ENCODE assay signal across 25 cellular contexts in the genomic region with DNA sequence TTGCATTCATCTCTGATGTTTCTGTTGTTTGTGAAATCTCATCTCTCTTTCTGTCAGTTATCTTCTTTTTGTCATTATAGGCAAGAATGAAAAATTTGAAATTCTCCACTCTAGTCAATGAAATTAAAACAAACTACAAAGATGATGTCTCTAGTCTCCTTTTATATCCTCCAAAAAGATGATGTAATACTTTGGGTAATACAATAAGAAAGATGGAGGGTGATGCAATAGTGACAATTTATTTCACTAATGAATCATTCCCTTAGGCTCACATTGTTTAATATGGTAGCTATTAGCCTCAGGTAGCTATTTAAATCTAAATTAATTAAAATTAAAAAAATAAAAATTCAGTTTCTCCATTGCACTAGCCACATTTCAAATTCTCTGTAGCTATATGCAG.
A peak's percentile ranks its signal among the peaks of the same experiment; 100 is the strongest.
DNase-seq lines count a peak whose midpoint lies in the region; ATAC-seq and TF ChIP-seq lines count a peak whose summit lies in the region.
"Had no signal": no experiment of that assay in that cellular context is flagged by ENCODE, and none has a peak within 500 bp of the region (broad histone marks: within the 10 kb centered on the region; RNA-seq: fewer than 3 reads in every experiment).

No MANE protein-coding gene starts in this region.

- H3K9me3 Mint-ChIP-seq in activated naive CD8-positive, alpha-beta T cell treated with anti-CD3 and anti-CD28 coated beads, Interleukin-2, amount 50 U/mL, for 24 hours = peaks cover 4% of the 10 kb centered on the region
- H3K9me3 Mint-ChIP-seq in activated naive CD4-positive, alpha-beta T cell treated with anti-CD3 and anti-CD28 coated beads, Interleukin-2, amount 10 ng/mL, durations not matched to agents 7 days and 5 days = no peaks in the 10 kb centered on the region
- H3K9me3 Mint-ChIP-seq: activated T-cell treated with anti-CD3 and anti-CD28 coated beads, Interleukin-2, amount 50 U/mL, for 4 hours had no signal

- H3K4me3 Mint-ChIP-seq in activated naive CD8-positive, alpha-beta T cell treated with anti-CD3 and anti-CD28 coated beads, Interleukin-2, amount 50 U/mL, for 24 hours = no peak overlapping the region
- no peak overlapping the region for H3K4me3 Mint-ChIP-seq in activated naive CD4-positive, alpha-beta T cell treated with anti-CD3 and anti-CD28 coated beads, Interleukin-2, amount 10 ng/mL, durations not matched to agents 7 days and 5 days
- H3K4me3 Mint-ChIP-seq: activated T-cell treated with anti-CD3 and anti-CD28 coated beads, Interleukin-2, amount 50 U/mL, for 4 hours; CD14-positive monocyte; T-helper 17 cell had no signal

- H2AFZ ChIP-seq in GM23248 = no peak overlapping the region

- DNase-seq in GM23248 (peak; percentile 55), fibroblast of peridontal ligament (ENCODE audit: extremely low read depth) (peak; percentile 22), DMS153 treated with DMSO at 0.1 percent for 48 hours (lab: John Stamatoyannopoulos, UW; ENCODE audit: unreplicated experiment) (no peak), posterior cingulate gyrus (no peak), NCI-H1694 treated with DMSO at 0.1 percent for 48 hours (lab: John Stamatoyannopoulos, UW) (no peak)
- no peak for DNase-seq in activated naive CD8-positive, alpha-beta T cell treated with anti-CD3 and anti-CD28 coated beads, Interleukin-2, amount 50 U/mL, for 24 hours
- no peak for DNase-seq in activated naive CD4-positive, alpha-beta T cell treated with anti-CD3 and anti-CD28 coated beads, Interleukin-2, amount 10 ng/mL, durations not matched to agents 7 days and 5 days
- DNase-seq: activated T-cell treated with anti-CD3 and anti-CD28 coated beads, Interleukin-2, amount 50 U/mL, for 4 hours; amniotic stem cell; Calu3; esophagus squamous epithelium; islet precursor cell; left ventricle myocardium superior; NCI-H2081 treated with DMSO at 0.1 percent for 48 hours; NCI-H82; psoas muscle; stomach; T-helper 17 cell; tibial artery had no signal

- H3K27me3 ChIP-seq in GM23248 (replicated peaks; ENCODE audit: insufficient read depth) = no peaks in the 10 kb centered on the region
- H3K27me3 ChIP-seq: cardiac muscle cell, esophagus squamous epithelium, neutrophil, stomach, tibial artery had no signal

- H3K36me3 ChIP-seq in GM23248 (ENCODE audit: low read depth) = no peaks in the 10 kb centered on the region
- H3K36me3 ChIP-seq in HEK293 (ENCODE audit: control insufficient read depth in 2 of 2, insufficient read depth in 1 of 2, low read length in 2 of 2) = no peaks in the 10 kb centered on the region
- H3K36me3 ChIP-seq: cardiac muscle cell, esophagus squamous epithelium, neutrophil, stomach, tibial artery had no signal

- H3F3A ChIP-seq in GM23248 (ENCODE audit: insufficient read depth) = no peaks in the 10 kb centered on the region

- no peaks in the 10 kb centered on the region for H3K9me3 ChIP-seq in GM23248 (ENCODE audit: low read depth)
- no peaks in the 10 kb centered on the region for H3K9me3 ChIP-seq in HEK293 (ENCODE audit: control insufficient read depth, insufficient read depth, low read depth, low read length)
- H3K9me3 ChIP-seq: esophagus squamous epithelium, neutrophil, psoas muscle, stomach, tibial artery had no signal

- no peak for ATAC-seq in activated naive CD8-positive, alpha-beta T cell treated with anti-CD3 and anti-CD28 coated beads, Interleukin-2, amount 50 U/mL, for 24 hours
- ATAC-seq: activated T-cell treated with anti-CD3 and anti-CD28 coated beads, Interleukin-2, amount 50 U/mL, for 4 hours; left ventricle myocardium superior; psoas muscle; Right ventricle myocardium inferior; SK-N-SH treated with all-trans-retinoic acid at 6 μM for 48 hours; T-helper 17 cell had no signal

- H3K79me2 ChIP-seq in GM23248 (ENCODE audit: insufficient read depth) = no peaks in the 10 kb centered on the region

- in situ Hi-C loops in GM23248 (cut with MboI) = no loop called here

- TF ChIP-seq CTCF in HEK293 (tag by site-specific recombination; IDR thresholded peaks at IDR 0.05) = no peak

- peak overlapping the region; percentile 53 for H3K27ac Mint-ChIP-seq in activated naive CD8-positive, alpha-beta T cell treated with anti-CD3 and anti-CD28 coated beads, Interleukin-2, amount 50 U/mL, for 24 hours
- H3K27ac Mint-ChIP-seq in activated naive CD4-positive, alpha-beta T cell treated with anti-CD3 and anti-CD28 coated beads, Interleukin-2, amount 10 ng/mL, durations not matched to agents 7 days and 5 days = no peak overlapping the region
- H3K27ac Mint-ChIP-seq: CD14-positive monocyte, T-helper 17 cell had no signal

- CTCF ChIA-PET in HEK293 (lab: Yijun Ruan, JAX) = interaction anchor here (2.1 kb wide), 1 partner anchor 10 kb away, joined by 4 read pairs; no protein-coding TSS in a partner anchor
- CTCF ChIA-PET in activated naive CD4-positive, alpha-beta T cell treated with anti-CD3 and anti-CD28 coated beads, Interleukin-2, amount 10 ng/mL, durations not matched to agents 7 days and 5 days (lab: Charles Lee) = no interaction called here

- intact Hi-C loops in posterior cingulate gyrus (cut with DNase I) = no loop called here

- no peaks in the 10 kb centered on the region for H4K20me1 ChIP-seq in GM23248 (ENCODE audit: insufficient read depth)

- H3K36me3 Mint-ChIP-seq in activated naive CD8-positive, alpha-beta T cell treated with anti-CD3 and anti-CD28 coated beads, Interleukin-2, amount 50 U/mL, for 24 hours (ENCODE audit: low read depth) = no peaks in the 10 kb centered on the region
- peaks cover 1% of the 10 kb centered on the region for H3K36me3 Mint-ChIP-seq in activated naive CD4-positive, alpha-beta T cell treated with anti-CD3 and anti-CD28 coated beads, Interleukin-2, amount 10 ng/mL, durations not matched to agents 7 days and 5 days
- H3K36me3 Mint-ChIP-seq: CD14-positive monocyte had no signal

- POLR2A ChIA-PET in HEK293 (lab: Yijun Ruan, JAX) = no interaction called here

- H3K27me3 Mint-ChIP-seq in activated naive CD8-positive, alpha-beta T cell treated with anti-CD3 and anti-CD28 coated beads, Interleukin-2, amount 50 U/mL, for 24 hours = peaks cover 4% of the 10 kb centered on the region
- H3K27me3 Mint-ChIP-seq in activated naive CD4-positive, alpha-beta T cell treated with anti-CD3 and anti-CD28 coated beads, Interleukin-2, amount 10 ng/mL, durations not matched to agents 7 days and 5 days = peaks cover 13% of the 10 kb centered on the region
- H3K27me3 Mint-ChIP-seq: T-helper 17 cell had no signal

- no peak overlapping the region for H3K4me2 ChIP-seq in GM23248 (ENCODE audit: unreplicated experiment)

- H3K4me3 ChIP-seq in GM23248 = no peak overlapping the region
- H3K4me3 ChIP-seq in HEK293 (ENCODE audit: low read depth, low read length) = no peak overlapping the region
- H3K4me3 ChIP-seq: cardiac muscle cell, esophagus squamous epithelium, psoas muscle, stomach, tibial artery had no signal

- H3K4me1 Mint-ChIP-seq in activated naive CD8-positive, alpha-beta T cell treated with anti-CD3 and anti-CD28 coated beads, Interleukin-2, amount 50 U/mL, for 24 hours = peaks cover 4% of the 10 kb centered on the region
- no peaks in the 10 kb centered on the region for H3K4me1 Mint-ChIP-seq in activated naive CD4-positive, alpha-beta T cell treated with anti-CD3 and anti-CD28 coated beads, Interleukin-2, amount 10 ng/mL, durations not matched to agents 7 days and 5 days

- H3K9ac ChIP-seq in GM23248 = no peak overlapping the region

- H3K9me2 ChIP-seq in GM23248 (ENCODE audit: insufficient read depth) = no peaks in the 10 kb centered on the region

- peaks cover 32% of the 10 kb centered on the region for H3K4me1 ChIP-seq in GM23248 (ENCODE audit: insufficient read depth)
- no peaks in the 10 kb centered on the region; the same call in 1 of the 2 replicates for H3K4me1 ChIP-seq in HEK293 (ENCODE audit: control insufficient read depth, insufficient read depth, low read length)
- H3K4me1 ChIP-seq: psoas muscle had no signal

- H3K27ac ChIP-seq in GM23248 (no peak overlapping the region), HEK293 (ENCODE audit: extremely low read depth, low read depth, low read length) (no peak overlapping the region)
- H3K27ac ChIP-seq: cardiac muscle cell, esophagus squamous epithelium, neutrophil, psoas muscle, stomach, tibial artery had no signal

TF ChIP-seq in HEK293, 187 proteins besides CTCF, POLR2A, EP300 and RAD21 (continues in another document):
- no peak for TF ChIP-seq ZNF292 (tag by site-specific recombination; IDR thresholded peaks at IDR 0.05; ENCODE audit: borderline replicate concordance, low read depth)
- TF ChIP-seq, protein P1, sequence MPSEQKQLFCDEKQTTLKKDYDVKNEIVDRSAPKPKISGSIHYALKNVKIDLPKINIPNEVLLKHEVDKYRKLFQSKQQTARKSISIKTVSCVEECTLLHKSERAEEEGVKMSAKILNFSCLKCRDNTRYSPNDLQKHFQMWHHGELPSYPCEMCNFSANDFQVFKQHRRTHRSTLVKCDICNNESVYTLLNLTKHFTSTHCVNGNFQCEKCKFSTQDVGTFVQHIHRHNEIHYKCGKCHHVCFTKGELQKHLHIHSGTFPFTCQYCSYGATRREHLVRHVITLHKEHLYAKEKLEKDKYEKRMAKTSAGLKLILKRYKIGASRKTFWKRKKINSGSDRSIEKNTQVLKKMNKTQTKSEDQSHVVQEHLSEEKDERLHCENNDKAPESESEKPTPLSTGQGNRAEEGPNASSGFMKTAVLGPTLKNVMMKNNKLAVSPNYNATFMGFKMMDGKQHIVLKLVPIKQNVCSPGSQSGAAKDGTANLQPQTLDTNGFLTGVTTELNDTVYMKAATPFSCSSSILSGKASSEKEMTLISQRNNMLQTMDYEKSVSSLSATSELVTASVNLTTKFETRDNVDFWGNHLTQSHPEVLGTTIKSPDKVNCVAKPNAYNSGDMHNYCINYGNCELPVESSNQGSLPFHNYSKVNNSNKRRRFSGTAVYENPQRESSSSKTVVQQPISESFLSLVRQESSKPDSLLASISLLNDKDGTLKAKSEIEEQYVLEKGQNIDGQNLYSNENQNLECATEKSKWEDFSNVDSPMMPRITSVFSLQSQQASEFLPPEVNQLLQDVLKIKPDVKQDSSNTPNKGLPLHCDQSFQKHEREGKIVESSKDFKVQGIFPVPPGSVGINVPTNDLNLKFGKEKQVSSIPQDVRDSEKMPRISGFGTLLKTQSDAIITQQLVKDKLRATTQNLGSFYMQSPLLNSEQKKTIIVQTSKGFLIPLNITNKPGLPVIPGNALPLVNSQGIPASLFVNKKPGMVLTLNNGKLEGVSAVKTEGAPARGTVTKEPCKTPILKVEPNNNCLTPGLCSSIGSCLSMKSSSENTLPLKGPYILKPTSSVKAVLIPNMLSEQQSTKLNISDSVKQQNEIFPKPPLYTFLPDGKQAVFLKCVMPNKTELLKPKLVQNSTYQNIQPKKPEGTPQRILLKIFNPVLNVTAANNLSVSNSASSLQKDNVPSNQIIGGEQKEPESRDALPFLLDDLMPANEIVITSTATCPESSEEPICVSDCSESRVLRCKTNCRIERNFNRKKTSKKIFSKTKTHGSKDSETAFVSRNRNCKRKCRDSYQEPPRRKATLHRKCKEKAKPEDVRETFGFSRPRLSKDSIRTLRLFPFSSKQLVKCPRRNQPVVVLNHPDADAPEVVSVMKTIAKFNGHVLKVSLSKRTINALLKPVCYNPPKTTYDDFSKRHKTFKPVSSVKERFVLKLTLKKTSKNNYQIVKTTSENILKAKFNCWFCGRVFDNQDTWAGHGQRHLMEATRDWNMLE (tag by site-specific recombination; conservative IDR thresholded peaks at IDR 0.05; ENCODE audit: low read depth) = peak; percentile 41
- no peak for TF ChIP-seq TRIM28 (IDR thresholded peaks at IDR 0.05; ENCODE audit: borderline replicate concordance, low read length)

Comparison
In these comparisons a context has a peak if more than half of its experiments do, and no peak if none do; other contexts are left out.
1. DNase-seq: peak in GM23248 (single experiment) and fibroblast of peridontal ligament (single experiment); none in activated naive CD8-positive, alpha-beta T cell treated with anti-CD3 and anti-CD28 coated beads, Interleukin-2, amount 50 U/mL, for 24 hours (single experiment), DMS153 treated with DMSO at 0.1 percent for 48 hours (single experiment), activated naive CD4-positive, alpha-beta T cell treated with anti-CD3 and anti-CD28 coated beads, Interleukin-2, amount 10 ng/mL, durations not matched to agents 7 days and 5 days (single experiment), posterior cingulate gyrus (0 of 10) and NCI-H1694 treated with DMSO at 0.1 percent for 48 hours (single experiment).